In the genomic region with DNA sequence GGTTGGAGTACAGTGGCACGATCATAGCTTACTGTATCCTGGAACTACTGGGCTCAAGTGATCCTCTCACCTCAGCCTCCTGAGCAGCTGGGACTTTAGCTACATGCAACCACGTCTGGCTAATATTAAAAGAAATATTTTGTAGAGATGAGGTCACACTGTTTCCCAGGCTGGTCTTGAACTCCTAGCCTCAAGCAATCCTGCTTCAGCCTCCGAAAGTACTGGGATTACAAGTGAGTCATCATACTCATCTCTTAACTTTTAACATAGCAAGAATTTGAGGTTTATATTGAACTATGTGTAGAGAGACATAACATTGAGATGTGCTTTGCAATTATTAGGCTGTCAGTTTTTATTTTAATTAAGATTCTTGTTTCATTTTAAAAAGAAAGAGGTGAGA, we compare ENCODE assay signal across 18 cellular contexts. TPM values are rescaled to one million over a fixed set of nuclear protein-coding genes. Genes with fewer than 3 reads are reported as not detected.
DNase-seq lines count a peak whose midpoint lies in the region; ATAC-seq and TF ChIP-seq lines count a peak whose summit lies in the region.
"Had no signal": no experiment of that assay in that cellular context is flagged by ENCODE, and none has a peak within 500 bp of the region (broad histone marks: within the 10 kb centered on the region; RNA-seq: fewer than 3 reads in every experiment).

No MANE protein-coding gene starts in this region.

- TF ChIP-seq POLR2A in vagina (IDR thresholded peaks at IDR 0.05) = no peak

- intact Hi-C loops in vagina (cut with DNase I) = no loop called here
- intact Hi-C loops in upper lobe of right lung (cut with DNase I) = no loop called here

- no peaks in the 10 kb centered on the region for H3K27me3 ChIP-seq in foreskin keratinocyte
- H3K27me3 ChIP-seq in vagina = no peaks in the 10 kb centered on the region
- H3K27me3 ChIP-seq in upper lobe of right lung = no peaks in the 10 kb centered on the region
- H3K27me3 ChIP-seq: SJCRH30 had no signal

- H3K9me3 ChIP-seq in vagina (no peaks in the 10 kb centered on the region), upper lobe of right lung (no peaks in the 10 kb centered on the region)
- H3K9me3 ChIP-seq: A549, HAP-1, SJCRH30 had no signal

- H3K36me3 ChIP-seq in vagina (no peaks in the 10 kb centered on the region), upper lobe of right lung (no peaks in the 10 kb centered on the region)

- TF ChIP-seq CTCF in HFF-Myc (IDR thresholded peaks at IDR 0.05; ENCODE audit: low read depth, low read length, missing control alignments) = no peak
- no peak for TF ChIP-seq CTCF in foreskin keratinocyte (conservative IDR thresholded peaks at IDR 0.05)
- no peak for TF ChIP-seq CTCF in vagina (IDR thresholded peaks at IDR 0.05)
- TF ChIP-seq CTCF in upper lobe of right lung (IDR thresholded peaks at IDR 0.05) = no peak

- H3K4me3 ChIP-seq in HFF-Myc (replicated peaks; ENCODE audit: low read depth, low read length) (no peak overlapping the region), vagina (no peak overlapping the region), upper lobe of right lung (no peak overlapping the region)
- H3K4me3 ChIP-seq: A549, GM12878, HAP-1, SJCRH30 had no signal

- ATAC-seq in foreskin keratinocyte (peak; percentile 42), upper lobe of right lung (no peak)
- ATAC-seq: A549, GM12878 had no signal

- DNase-seq in EH (ENCODE audit: low read depth) = peak; percentile 54
- DNase-seq in HFF-Myc (ENCODE audit: extremely low read depth, low read depth) = peak; percentile 4
- DNase-seq in amniotic epithelial cell (ENCODE audit: low read depth) = peak; percentile 12
- DNase-seq in foreskin keratinocyte = peak; percentile 1 to 25
- DNase-seq in ecto neural progenitor cell (ENCODE audit: low spot score) = no peak
- no peak for DNase-seq in vagina (ENCODE audit: extremely low spot score in 2 of 2)
- no peak for DNase-seq in upper lobe of right lung
- no peak for DNase-seq in DMS53 (lab: John Stamatoyannopoulos, UW)
- DNase-seq: C1 segment of cervical spinal cord, DND-41, GF-D8, NCI-H1694 treated with DMSO at 0.1 percent for 48 hours, NCI-H510A, NCI-H774, SJCRH30 had no signal

- H3K4me1 ChIP-seq in foreskin keratinocyte (no peaks in the 10 kb centered on the region), vagina (no peaks in the 10 kb centered on the region), upper lobe of right lung (no peaks in the 10 kb centered on the region)
- H3K4me1 ChIP-seq: A549, HAP-1, SJCRH30 had no signal

- H3K27ac ChIP-seq in foreskin keratinocyte (no peak overlapping the region), vagina (no peak overlapping the region), upper lobe of right lung (no peak overlapping the region)
- H3K27ac ChIP-seq: A549, SJCRH30 had no signal

RNA-seq across cellular contexts. Expression of gene GAS2L3, which starts 37.5 kb away (rescaled TPM):
- total RNA-seq in foreskin keratinocyte = 9.5 and 11.7 TPM in 2 replicates
- 1.0 and 1.7 TPM in 2 replicates for polyA plus RNA-seq in foreskin keratinocyte
- 2.5 TPM for total RNA-seq in vagina
- 15.1 TPM for total RNA-seq in upper lobe of right lung

Comparison
In these comparisons a context has a peak if more than half of its experiments do, and no peak if none do; other contexts are left out.
1. DNase-seq: peak in EH (single experiment), HFF-Myc (single experiment), amniotic epithelial cell (single experiment) and foreskin keratinocyte (2 of 2); none in ecto neural progenitor cell (single experiment), vagina (0 of 2), upper lobe of right lung (single experiment) and DMS53 (single experiment).